Comparison of ENCODE assay signal across 19 cellular contexts in genomic region chr20:7499201-7499600, GRCh38.
"Had no signal": no experiment of that assay in that cellular context is flagged by ENCODE, and none has a peak within 500 bp of the region (broad histone marks: within the 10 kb centered on the region; RNA-seq: fewer than 3 reads in every experiment).

No MANE protein-coding gene starts in this region.

- H3K4me3 ChIP-seq: coronary artery, dorsolateral prefrontal cortex, esophagus squamous epithelium, hepatocyte, right atrium auricular region, sigmoid colon, skin epidermis, stomach, thoracic aorta, transverse colon had no signal

- H3K4me1 ChIP-seq: esophagus squamous epithelium, sigmoid colon, stomach, transverse colon had no signal

- H3K79me2 ChIP-seq: hepatocyte had no signal

- DNase-seq: dorsolateral prefrontal cortex; effector CD8-positive, alpha-beta T cell; esophagus squamous epithelium; foreskin melanocyte; head of caudate nucleus; naive thymus-derived CD4-positive, alpha-beta T cell; nephron progenitor cell; posterior cingulate gyrus; sigmoid colon; stimulated activated naive CD4-positive, alpha-beta T cell; stomach; substantia nigra; transverse colon had no signal

- H3K9me3 ChIP-seq: neutrophil, sigmoid colon, thoracic aorta, transverse colon had no signal

- H3K36me3 ChIP-seq: esophagus squamous epithelium, neutrophil, right atrium auricular region, sigmoid colon, stomach, thoracic aorta, transverse colon had no signal

- H3K27me3 ChIP-seq: dorsolateral prefrontal cortex, esophagus squamous epithelium, hepatocyte, neutrophil, right atrium auricular region, sigmoid colon, stomach, transverse colon had no signal

- H3K4me2 ChIP-seq: hepatocyte had no signal

- H2AFZ ChIP-seq: hepatocyte had no signal

- H3K27ac ChIP-seq: coronary artery, dorsolateral prefrontal cortex, esophagus squamous epithelium, hepatocyte, neutrophil, right atrium auricular region, sigmoid colon, skin epidermis, stomach, thoracic aorta, transverse colon had no signal
